14 cellular contexts compared by ENCODE assay signal in genomic region chr4:162498168-162498567, GRCh38.
"Had no signal": no experiment of that assay in that cellular context is flagged by ENCODE, and none has a peak within 500 bp of the region (broad histone marks: within the 10 kb centered on the region; RNA-seq: fewer than 3 reads in every experiment).

No MANE protein-coding gene starts in this region.

- ATAC-seq: stimulated activated effector memory CD8-positive, alpha-beta T cell treated with anti-CD3 and anti-CD28 coated beads, Interleukin-12 subunit alpha, Interleukin-12 subunit beta, amount 100 ng/mL, for 72 hours had no signal

- H3K27me3 Mint-ChIP-seq: activated B cell treated with CpG ODN at 0.5 μM for 24 hours; activated naive CD8-positive, alpha-beta T cell treated with anti-CD3 and anti-CD28 coated beads for 36 hours had no signal

- H3K4me1 Mint-ChIP-seq: activated B cell treated with CpG ODN at 0.5 μM for 24 hours; activated naive CD8-positive, alpha-beta T cell treated with anti-CD3 and anti-CD28 coated beads for 36 hours; mesothelial cell of epicardium; stimulated activated effector memory CD8-positive, alpha-beta T cell treated with anti-CD3 and anti-CD28 coated beads, Interleukin-12 subunit alpha, Interleukin-12 subunit beta, amount 100 ng/mL, for 72 hours had no signal

- DNase-seq: activated B cell treated with CpG ODN at 0.5 μM for 24 hours; activated CD4-positive, alpha-beta T cell treated with anti-CD3 and anti-CD28 coated beads for 48 hours; activated gamma-delta T cell; activated naive CD8-positive, alpha-beta T cell treated with anti-CD3 and anti-CD28 coated beads for 36 hours; activated T-cell treated with anti-CD3 and anti-CD28 coated beads, Interleukin-2, amount 50 U/mL, for 48 hours; lower lobe of right lung; uterus had no signal

- H3K36me3 Mint-ChIP-seq: activated naive CD8-positive, alpha-beta T cell treated with anti-CD3 and anti-CD28 coated beads for 36 hours; mesothelial cell of epicardium; stimulated activated effector memory CD8-positive, alpha-beta T cell treated with anti-CD3 and anti-CD28 coated beads, Interleukin-12 subunit alpha, Interleukin-12 subunit beta, amount 100 ng/mL, for 72 hours had no signal

- H3K27me3 ChIP-seq: brain microvascular endothelial cell, thyroid gland, uterus had no signal

- H3K4me1 ChIP-seq: gastroesophageal sphincter, lower lobe of right lung, prostate gland, thyroid gland, uterus had no signal

- H3K27ac ChIP-seq: brain microvascular endothelial cell, gastroesophageal sphincter, lower lobe of right lung, prostate gland, thyroid gland, uterus had no signal

- H3K9me3 ChIP-seq: gastroesophageal sphincter, lower lobe of right lung, prostate gland, thyroid gland, uterus had no signal

- H3K4me3 Mint-ChIP-seq: activated B cell treated with CpG ODN at 0.5 μM for 24 hours; activated CD8-positive, alpha-beta T cell treated with anti-CD3 and anti-CD28 coated beads for 36 hours; activated naive CD8-positive, alpha-beta T cell treated with anti-CD3 and anti-CD28 coated beads for 36 hours; mesothelial cell of epicardium; stimulated activated effector memory CD8-positive, alpha-beta T cell treated with anti-CD3 and anti-CD28 coated beads, Interleukin-12 subunit alpha, Interleukin-12 subunit beta, amount 100 ng/mL, for 72 hours had no signal

- H3K27ac Mint-ChIP-seq: activated B cell treated with CpG ODN at 0.5 μM for 24 hours; activated CD8-positive, alpha-beta T cell treated with anti-CD3 and anti-CD28 coated beads for 36 hours; activated naive CD8-positive, alpha-beta T cell treated with anti-CD3 and anti-CD28 coated beads for 36 hours; mesothelial cell of epicardium; stimulated activated effector memory CD8-positive, alpha-beta T cell treated with anti-CD3 and anti-CD28 coated beads, Interleukin-12 subunit alpha, Interleukin-12 subunit beta, amount 100 ng/mL, for 72 hours had no signal

- H3K9me3 Mint-ChIP-seq: activated B cell treated with CpG ODN at 0.5 μM for 24 hours; activated CD8-positive, alpha-beta T cell treated with anti-CD3 and anti-CD28 coated beads for 36 hours; activated naive CD8-positive, alpha-beta T cell treated with anti-CD3 and anti-CD28 coated beads for 36 hours; mesothelial cell of epicardium; stimulated activated effector memory CD8-positive, alpha-beta T cell treated with anti-CD3 and anti-CD28 coated beads, Interleukin-12 subunit alpha, Interleukin-12 subunit beta, amount 100 ng/mL, for 72 hours had no signal

- H3K36me3 ChIP-seq: brain microvascular endothelial cell, gastroesophageal sphincter, lower lobe of right lung, prostate gland, thyroid gland, uterus had no signal

- H3K4me3 ChIP-seq: gastroesophageal sphincter, lower lobe of right lung, prostate gland, thyroid gland, uterus had no signal
